In the genomic region with DNA sequence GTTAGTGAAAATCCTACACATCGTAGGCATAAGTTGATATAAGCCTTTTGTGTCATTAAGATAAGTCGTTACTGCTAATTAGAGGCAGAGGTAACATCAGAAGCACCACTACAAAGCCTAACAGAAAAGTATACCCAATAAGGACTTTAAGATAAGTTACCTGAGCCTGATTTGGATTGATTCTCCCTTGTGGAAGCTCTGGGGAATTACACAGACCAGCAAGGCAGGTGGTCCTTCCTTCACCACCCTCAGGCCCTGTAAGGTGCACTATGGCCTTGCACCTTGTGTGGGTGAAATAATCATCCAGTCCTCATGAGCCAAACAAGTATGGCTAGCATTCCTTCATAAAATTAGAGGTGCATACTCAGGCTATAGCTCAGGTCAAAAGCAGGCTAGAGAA, we compare ENCODE assay signal across 18 cellular contexts.
DNase-seq lines count a peak whose midpoint lies in the region; ATAC-seq and TF ChIP-seq lines count a peak whose summit lies in the region.
"Had no signal": no experiment of that assay in that cellular context is flagged by ENCODE, and none has a peak within 500 bp of the region (broad histone marks: within the 10 kb centered on the region; RNA-seq: fewer than 3 reads in every experiment).

No MANE protein-coding gene starts in this region.

- H3K9me3 Mint-ChIP-seq in GM23338 (peaks cover 28% of the 10 kb centered on the region), WTC11 (peaks cover 44% of the 10 kb centered on the region), endodermal cell (peaks cover 34% of the 10 kb centered on the region)
- H3K9me3 Mint-ChIP-seq in activated CD4-positive, alpha-beta T cell treated with anti-CD3 and anti-CD28 coated beads for 36 hours (ENCODE audit: low read depth), result peaks cover 21% of the 10 kb centered on the region

- H3K36me3 Mint-ChIP-seq in GM23338 (ENCODE audit: low read depth) (peaks cover 21% of the 10 kb centered on the region; the same call in 2 of the 3 replicates), WTC11 (peaks cover 37% of the 10 kb centered on the region), endodermal cell (ENCODE audit: low read depth) (no peaks in the 10 kb centered on the region)
- H3K36me3 Mint-ChIP-seq in activated CD4-positive, alpha-beta T cell treated with anti-CD3 and anti-CD28 coated beads for 36 hours (ENCODE audit: low read depth), result no peaks in the 10 kb centered on the region
- H3K36me3 Mint-ChIP-seq: CD8-positive, alpha-beta T cell had no signal

- ATAC-seq in GM23338 (peak; percentile 33; the same call in 2 of the 3 replicates), WTC11 (peak; percentile 73), GM21515 (IDR thresholded peaks at IDR 0.05; ENCODE audit: unreplicated experiment) (no peak), HG03135 (IDR thresholded peaks at IDR 0.05; ENCODE audit: unreplicated experiment) (no peak)
- ATAC-seq in activated CD4-positive, alpha-beta T cell treated with anti-CD3 and anti-CD28 coated beads for 36 hours, result no peak
- ATAC-seq: CD8-positive, alpha-beta T cell had no signal

- H3K36me3 ChIP-seq in GM23338 (ENCODE audit: insufficient read depth), result no peaks in the 10 kb centered on the region
- no peaks in the 10 kb centered on the region for H3K36me3 ChIP-seq in endodermal cell (ENCODE audit: control insufficient read depth, insufficient read depth, low read length)
- H3K36me3 ChIP-seq: BLaER1 treated with 17β-estradiol and CSF1 and Interleukin-3, amounts not matched to agents 10 nM and 100 nM had no signal

- DNase-seq in GM23338 (ENCODE audit: low spot score) (peak; percentile 25), WTC11 (ENCODE audit: low spot score) (no peak), endodermal cell (no peak), iPS-NIHi7 (ENCODE audit: extremely low spot score) (peak; percentile 23), cerebellum (ENCODE audit: low spot score) (no peak)
- DNase-seq in activated CD4-positive, alpha-beta T cell treated with anti-CD3 and anti-CD28 coated beads for 36 hours, result no peak
- DNase-seq: 8988T; ACHN; Caco-2; Calu3; CD4-positive, alpha-beta T cell; CD8-positive, alpha-beta T cell; DMS79 treated with DMSO at 0.1 percent for 48 hours; GF-D8 had no signal

- H3K79me2 ChIP-seq in GM23338 (replicated peaks; ENCODE audit: insufficient read depth), result no peaks in the 10 kb centered on the region

- H3K27me3 ChIP-seq in GM23338 (ENCODE audit: insufficient read depth) (no peaks in the 10 kb centered on the region), endodermal cell (ENCODE audit: control insufficient read depth, insufficient read depth, low read length, poor library complexity, severe bottlenecking) (no peaks in the 10 kb centered on the region)
- H3K27me3 ChIP-seq: BLaER1 treated with 17β-estradiol and CSF1 and Interleukin-3, amounts not matched to agents 10 nM and 100 nM had no signal

- no peak overlapping the region for H3K27ac Mint-ChIP-seq in GM23338
- no peak overlapping the region for H3K27ac Mint-ChIP-seq in WTC11
- no peak overlapping the region for H3K27ac Mint-ChIP-seq in endodermal cell
- no peak overlapping the region for H3K27ac Mint-ChIP-seq in activated CD4-positive, alpha-beta T cell treated with anti-CD3 and anti-CD28 coated beads for 36 hours
- H3K27ac Mint-ChIP-seq: CD4-positive, alpha-beta T cell; CD8-positive, alpha-beta T cell had no signal

- no peak overlapping the region for H3K9ac ChIP-seq in endodermal cell (ENCODE audit: extremely low read depth, low read length, poor library complexity, severe bottlenecking)
- H3K9ac ChIP-seq: BLaER1 treated with 17β-estradiol and CSF1 and Interleukin-3, amounts not matched to agents 10 nM and 100 nM had no signal

- H3K9me3 ChIP-seq in endodermal cell (ENCODE audit: control insufficient read depth, low read length), result peaks cover 32% of the 10 kb centered on the region

- H3K4me3 ChIP-seq in GM23338, result no peak overlapping the region
- H3K4me3 ChIP-seq in endodermal cell (ENCODE audit: low read length), result no peak overlapping the region
- H3K4me3 ChIP-seq: BLaER1 treated with 17β-estradiol and CSF1 and Interleukin-3, amounts not matched to agents 10 nM and 100 nM had no signal

- POLR2A ChIA-PET in WTC11 (lab: Charles Lee), result no interaction called here
- POLR2A ChIA-PET in activated CD4-positive, alpha-beta T cell treated with anti-CD3 and anti-CD28 coated beads for 36 hours (lab: Charles Lee), result no interaction called here

- no peak overlapping the region for H3K4me2 ChIP-seq in GM23338
- H3K4me2 ChIP-seq: BLaER1 treated with 17β-estradiol and CSF1 and Interleukin-3, amounts not matched to agents 10 nM and 100 nM had no signal

- H3K4me1 ChIP-seq in GM23338 (ENCODE audit: insufficient read depth) (no peaks in the 10 kb centered on the region), endodermal cell (ENCODE audit: control insufficient read depth, insufficient read depth, low read length) (peaks cover 3% of the 10 kb centered on the region)
- H3K4me1 ChIP-seq: Caco-2 had no signal

- CTCF ChIA-PET in WTC11 (lab: Charles Lee), result interaction anchor here (1.0 to 1.7 kb wide), 2 partner anchors 9 to 11 kb away, joined by 3 to 5 read pairs; no protein-coding TSS in a partner anchor
- CTCF ChIA-PET in activated CD4-positive, alpha-beta T cell treated with anti-CD3 and anti-CD28 coated beads for 36 hours (lab: Charles Lee), result interaction anchor here (0.7 kb wide), 2 partner anchors 100 to 592 kb away, joined by 3 read pairs; no protein-coding TSS in a partner anchor

- 93% methylated on average over 2 of the region's 2 CpGs; no CpG with 5 or more reads in 1 of the 2 experiments for WGBS in endodermal cell (ENCODE audit: insufficient coverage in 1 of 2, insufficient read length in 1 of 2), 2 experiments

- no peak overlapping the region for H3K27ac ChIP-seq in GM23338 (ENCODE audit: low read depth)
- H3K27ac ChIP-seq in endodermal cell (ENCODE audit: low read depth, low read length), result no peak overlapping the region
- H3K27ac ChIP-seq: BLaER1 treated with 17β-estradiol and CSF1 and Interleukin-3, amounts not matched to agents 10 nM and 100 nM; C4-2B had no signal

- H2AFZ ChIP-seq in GM23338, result no peak overlapping the region

- TF ChIP-seq CTCF in GM23338 (conservative IDR thresholded peaks at IDR 0.05; ENCODE audit: low read depth in 2 of 2) (peak; percentile 18 to 27; a peak in 1 of 4 replicates), WTC11 (IDR thresholded peaks at IDR 0.05) (no peak), endodermal cell (conservative IDR thresholded peaks at IDR 0.05) (peak; percentile 54)

- no peak overlapping the region for H3K4me3 Mint-ChIP-seq in GM23338
- H3K4me3 Mint-ChIP-seq in WTC11, result no peak overlapping the region
- H3K4me3 Mint-ChIP-seq in endodermal cell, result no peak overlapping the region
- H3K4me3 Mint-ChIP-seq in activated CD4-positive, alpha-beta T cell treated with anti-CD3 and anti-CD28 coated beads for 36 hours, result no peak overlapping the region
- H3K4me3 Mint-ChIP-seq: CD4-positive, alpha-beta T cell; CD8-positive, alpha-beta T cell had no signal

- H4K20me1 ChIP-seq in GM23338 (replicated peaks; ENCODE audit: insufficient read depth), result no peaks in the 10 kb centered on the region
- H4K20me1 ChIP-seq: BLaER1 treated with 17β-estradiol and CSF1 and Interleukin-3, amounts not matched to agents 10 nM and 100 nM had no signal

- H3K27me3 Mint-ChIP-seq in GM23338 (ENCODE audit: insufficient read depth, low read depth, poor library complexity) (peaks cover 2% of the 10 kb centered on the region), WTC11 (ENCODE audit: low read depth) (peaks cover 3% of the 10 kb centered on the region; the same call in 1 of the 2 replicates), endodermal cell (ENCODE audit: insufficient read depth) (no peaks in the 10 kb centered on the region)
- no peaks in the 10 kb centered on the region for H3K27me3 Mint-ChIP-seq in activated CD4-positive, alpha-beta T cell treated with anti-CD3 and anti-CD28 coated beads for 36 hours
- H3K27me3 Mint-ChIP-seq: CD4-positive, alpha-beta T cell had no signal

- intact Hi-C loops in activated CD4-positive, alpha-beta T cell treated with anti-CD3 and anti-CD28 coated beads for 36 hours (cut with DNase I, micrococcal nuclease), result no loop called here

- no peaks in the 10 kb centered on the region for H3K9me2 ChIP-seq in GM23338 (ENCODE audit: insufficient read depth)

- no peaks in the 10 kb centered on the region for H3K4me1 Mint-ChIP-seq in GM23338
- no peaks in the 10 kb centered on the region for H3K4me1 Mint-ChIP-seq in WTC11
- H3K4me1 Mint-ChIP-seq in endodermal cell, result peaks cover 4% of the 10 kb centered on the region
- H3K4me1 Mint-ChIP-seq in activated CD4-positive, alpha-beta T cell treated with anti-CD3 and anti-CD28 coated beads for 36 hours, result no peaks in the 10 kb centered on the region

- no peaks in the 10 kb centered on the region for H3F3A ChIP-seq in GM23338 (replicated peaks; ENCODE audit: low read depth)

TF ChIP-seq in GM23338, 12 proteins besides CTCF, POLR2A, EP300 and RAD21 (continues in another document):
- TF ChIP-seq CREB1 (CRISPR knock-in tag; IDR thresholded peaks at IDR 0.05; ENCODE audit: low read depth) (no peak), EZH2phosphoT487 (IDR thresholded peaks at IDR 0.05; ENCODE audit: unreplicated experiment) (no peak), ZNF114 (CRISPR knock-in tag; IDR thresholded peaks at IDR 0.05) (no peak)
- TF ChIP-seq, protein P1, sequence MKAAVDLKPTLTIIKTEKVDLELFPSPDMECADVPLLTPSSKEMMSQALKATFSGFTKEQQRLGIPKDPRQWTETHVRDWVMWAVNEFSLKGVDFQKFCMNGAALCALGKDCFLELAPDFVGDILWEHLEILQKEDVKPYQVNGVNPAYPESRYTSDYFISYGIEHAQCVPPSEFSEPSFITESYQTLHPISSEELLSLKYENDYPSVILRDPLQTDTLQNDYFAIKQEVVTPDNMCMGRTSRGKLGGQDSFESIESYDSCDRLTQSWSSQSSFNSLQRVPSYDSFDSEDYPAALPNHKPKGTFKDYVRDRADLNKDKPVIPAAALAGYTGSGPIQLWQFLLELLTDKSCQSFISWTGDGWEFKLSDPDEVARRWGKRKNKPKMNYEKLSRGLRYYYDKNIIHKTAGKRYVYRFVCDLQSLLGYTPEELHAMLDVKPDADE (IDR thresholded peaks at IDR 0.05), result no peak

TF ChIP-seq in WTC11, 78 proteins besides CTCF, POLR2A, EP300 and RAD21 (continues in another document):
- no peak for TF ChIP-seq MYBL2 (CRISPR knock-in tag; IDR thresholded peaks at IDR 0.05)
- no peak for TF ChIP-seq RELA (CRISPR knock-in tag; IDR thresholded peaks at IDR 0.05; ENCODE audit: borderline replicate concordance)
- no peak for TF ChIP-seq OVOL2 (CRISPR knock-in tag; IDR thresholded peaks at IDR 0.05; ENCODE audit: borderline replicate concordance)
- TF ChIP-seq ZNF423 (CRISPR knock-in tag; IDR thresholded peaks at IDR 0.05), result no peak
- TF ChIP-seq, protein P2, sequence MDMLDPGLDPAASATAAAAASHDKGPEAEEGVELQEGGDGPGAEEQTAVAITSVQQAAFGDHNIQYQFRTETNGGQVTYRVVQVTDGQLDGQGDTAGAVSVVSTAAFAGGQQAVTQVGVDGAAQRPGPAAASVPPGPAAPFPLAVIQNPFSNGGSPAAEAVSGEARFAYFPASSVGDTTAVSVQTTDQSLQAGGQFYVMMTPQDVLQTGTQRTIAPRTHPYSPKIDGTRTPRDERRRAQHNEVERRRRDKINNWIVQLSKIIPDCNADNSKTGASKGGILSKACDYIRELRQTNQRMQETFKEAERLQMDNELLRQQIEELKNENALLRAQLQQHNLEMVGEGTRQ (CRISPR knock-in tag; IDR thresholded peaks at IDR 0.05), result no peak

Comparison
In these comparisons a context has a peak if more than half of its experiments do, and no peak if none do; other contexts are left out.
1. ATAC-seq: peak in GM23338 (single experiment) and WTC11 (single experiment); none in GM21515 (single experiment), activated CD4-positive, alpha-beta T cell treated with anti-CD3 and anti-CD28 coated beads for 36 hours (single experiment) and HG03135 (single experiment).
2. DNase-seq: peak in GM23338 (single experiment) and iPS-NIHi7 (single experiment); none in WTC11 (single experiment), endodermal cell (single experiment), activated CD4-positive, alpha-beta T cell treated with anti-CD3 and anti-CD28 coated beads for 36 hours (single experiment) and cerebellum (single experiment).